Comparison of ENCODE assay signal across 29 cellular contexts in the genomic region with DNA sequence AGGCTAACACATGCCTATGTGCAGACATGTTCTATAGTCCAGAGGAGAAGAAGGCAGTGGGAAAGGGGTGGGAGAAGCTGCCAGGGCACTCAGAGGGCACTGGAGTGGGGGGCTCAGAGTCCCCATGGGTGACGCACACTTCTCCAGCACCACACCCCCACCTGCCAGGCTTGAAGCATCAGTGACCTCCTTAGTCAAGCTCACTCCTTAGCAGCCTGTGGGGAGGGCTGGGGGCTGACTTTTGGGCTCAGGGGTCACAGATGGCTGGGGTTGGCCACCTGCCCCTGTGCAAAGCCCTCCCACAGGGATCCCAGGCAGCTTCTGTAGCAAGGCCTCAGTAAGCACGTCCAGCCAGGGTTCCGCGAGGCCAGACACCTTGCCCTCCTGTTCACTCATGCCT.
"Had no signal": no experiment of that assay in that cellular context is flagged by ENCODE, and none has a peak within 500 bp of the region (broad histone marks: within the 10 kb centered on the region; RNA-seq: fewer than 3 reads in every experiment).

No MANE protein-coding gene starts in this region.

- H3K4me1 Mint-ChIP-seq: activated B cell treated with CpG ODN at 0.5 μM for 24 hours; activated CD8-positive, alpha-beta memory T cell treated with anti-CD3 and anti-CD28 coated beads, Interleukin-2, amount 10 ng/mL, durations not matched to agents 7 days and 5 days; activated naive CD4-positive, alpha-beta T cell treated with anti-CD3 and anti-CD28 coated beads, Interleukin-2, amount 50 U/mL, for 24 hours; activated naive CD8-positive, alpha-beta T cell treated with anti-CD3 and anti-CD28 coated beads, Interleukin-2, amount 10 ng/mL, durations not matched to agents 7 days and 5 days had no signal

- H3K4me1 ChIP-seq: ascending aorta, breast epithelium had no signal

- H3K27me3 Mint-ChIP-seq: activated CD4-positive, alpha-beta memory T cell treated with anti-CD3 and anti-CD28 coated beads for 36 hours; activated CD8-positive, alpha-beta memory T cell treated with anti-CD3 and anti-CD28 coated beads, Interleukin-2, amount 10 ng/mL, durations not matched to agents 7 days and 5 days; activated naive CD8-positive, alpha-beta T cell treated with anti-CD3 and anti-CD28 coated beads, Interleukin-2, amount 10 ng/mL, durations not matched to agents 7 days and 5 days had no signal

- H3K27me3 ChIP-seq: ascending aorta, breast epithelium had no signal

- H3K9me3 Mint-ChIP-seq: activated B cell treated with CpG ODN at 0.5 μM for 24 hours; activated CD4-positive, alpha-beta memory T cell treated with anti-CD3 and anti-CD28 coated beads for 36 hours; activated naive CD4-positive, alpha-beta T cell treated with anti-CD3 and anti-CD28 coated beads for 36 hours; activated naive CD4-positive, alpha-beta T cell treated with anti-CD3 and anti-CD28 coated beads, Interleukin-2, amount 50 U/mL, for 24 hours; activated naive CD8-positive, alpha-beta T cell treated with anti-CD3 and anti-CD28 coated beads, Interleukin-2, amount 10 ng/mL, durations not matched to agents 7 days and 5 days; activated T-helper 1 cell treated with anti-CD3 and anti-CD28 coated beads, Interleukin-12 subunit alpha, Interleukin-12 subunit beta, Interleukin-2, Interleukin-4 antibody, amounts not matched to agents 30 ng/mL and 10 ng/mL and 1 ng/mL, durations not matched to agents 14 hours and 24 hours and 36 hours; activated T-helper 2 cell treated with anti-CD3 and anti-CD28 coated beads, Interferon-gamma antibody, Interleukin-2, Interleukin-4, amounts not matched to agents 10 μg/mL and 5 μg/mL and 100 μg/mL, durations not matched to agents 14 hours and 24 hours and 36 hours; central memory CD8-positive, alpha-beta T cell; effector memory CD8-positive, alpha-beta T cell; T-helper 1 cell treated with Interleukin-12 subunit alpha and Interleukin-12 subunit beta and Interleukin-4 antibody, amounts not matched to agents 30 μg/mL and 1 μg/mL, for 36 hours had no signal

- H3K4me3 Mint-ChIP-seq: activated B cell treated with CpG ODN at 0.5 μM for 24 hours; activated CD4-positive, alpha-beta memory T cell treated with anti-CD3 and anti-CD28 coated beads for 36 hours; activated CD8-positive, alpha-beta memory T cell treated with anti-CD3 and anti-CD28 coated beads, Interleukin-2, amount 10 ng/mL, durations not matched to agents 7 days and 5 days; activated CD8-positive, alpha-beta T cell treated with anti-CD3 and anti-CD28 coated beads, Interleukin-2, amount 10 ng/mL, durations not matched to agents 7 days and 5 days; activated naive CD4-positive, alpha-beta T cell treated with anti-CD3 and anti-CD28 coated beads for 36 hours; activated naive CD4-positive, alpha-beta T cell treated with anti-CD3 and anti-CD28 coated beads, Interleukin-2, amount 50 U/mL, for 24 hours; activated naive CD8-positive, alpha-beta T cell treated with anti-CD3 and anti-CD28 coated beads, Interleukin-2, amount 10 ng/mL, durations not matched to agents 7 days and 5 days; activated T-helper 1 cell treated with anti-CD3 and anti-CD28 coated beads, Interleukin-12 subunit alpha, Interleukin-12 subunit beta, Interleukin-2, Interleukin-4 antibody, amounts not matched to agents 30 ng/mL and 10 ng/mL and 1 ng/mL, durations not matched to agents 14 hours and 24 hours and 36 hours; brain; central memory CD8-positive, alpha-beta T cell; effector memory CD8-positive, alpha-beta T cell; T-helper 1 cell treated with Interleukin-12 subunit alpha and Interleukin-12 subunit beta and Interleukin-4 antibody, amounts not matched to agents 30 μg/mL and 1 μg/mL, for 36 hours had no signal

- H3K27ac Mint-ChIP-seq: activated B cell treated with CpG ODN at 0.5 μM for 24 hours; activated CD4-positive, alpha-beta memory T cell treated with anti-CD3 and anti-CD28 coated beads for 36 hours; activated CD8-positive, alpha-beta memory T cell treated with anti-CD3 and anti-CD28 coated beads, Interleukin-2, amount 10 ng/mL, durations not matched to agents 7 days and 5 days; activated CD8-positive, alpha-beta T cell treated with anti-CD3 and anti-CD28 coated beads, Interleukin-2, amount 10 ng/mL, durations not matched to agents 7 days and 5 days; activated naive CD4-positive, alpha-beta T cell treated with anti-CD3 and anti-CD28 coated beads for 36 hours; activated naive CD4-positive, alpha-beta T cell treated with anti-CD3 and anti-CD28 coated beads, Interleukin-2, amount 50 U/mL, for 24 hours; activated naive CD8-positive, alpha-beta T cell treated with anti-CD3 and anti-CD28 coated beads, Interleukin-2, amount 10 ng/mL, durations not matched to agents 7 days and 5 days; activated T-helper 1 cell treated with anti-CD3 and anti-CD28 coated beads, Interleukin-12 subunit alpha, Interleukin-12 subunit beta, Interleukin-2, Interleukin-4 antibody, amounts not matched to agents 30 ng/mL and 10 ng/mL and 1 ng/mL, durations not matched to agents 14 hours and 24 hours and 36 hours; activated T-helper 2 cell treated with anti-CD3 and anti-CD28 coated beads, Interferon-gamma antibody, Interleukin-2, Interleukin-4, amounts not matched to agents 10 μg/mL and 5 μg/mL and 100 μg/mL, durations not matched to agents 14 hours and 24 hours and 36 hours; brain; effector memory CD8-positive, alpha-beta T cell; T-helper 1 cell treated with Interleukin-12 subunit alpha and Interleukin-12 subunit beta and Interleukin-4 antibody, amounts not matched to agents 30 μg/mL and 1 μg/mL, for 36 hours had no signal

- H3K27ac ChIP-seq: ascending aorta, WERI-Rb-1 had no signal

- DNase-seq: activated B cell treated with CpG ODN at 0.5 μM for 24 hours; activated CD4-positive, alpha-beta memory T cell treated with anti-CD3 and anti-CD28 coated beads for 36 hours; activated CD4-positive, alpha-beta T cell treated with anti-CD3 and anti-CD28 coated beads for 48 hours; activated CD8-positive, alpha-beta memory T cell treated with anti-CD3 and anti-CD28 coated beads, Interleukin-2, amount 10 ng/mL, durations not matched to agents 7 days and 5 days; activated CD8-positive, alpha-beta memory T cell treated with anti-CD3 and anti-CD28 coated beads, Interleukin-2, amount 50 U/mL, for 4 hours; activated CD8-positive, alpha-beta T cell treated with anti-CD3 and anti-CD28 coated beads, Interleukin-2, amount 10 ng/mL, durations not matched to agents 7 days and 5 days; activated effector memory CD4-positive, alpha-beta T cell treated with anti-CD3 and anti-CD28 coated beads, Interleukin-2, amount 50 U/mL, for 16 hours; activated naive CD4-positive, alpha-beta T cell treated with anti-CD3 and anti-CD28 coated beads for 36 hours; activated naive CD8-positive, alpha-beta T cell treated with anti-CD3 and anti-CD28 coated beads, Interleukin-2, amount 10 ng/mL, durations not matched to agents 7 days and 5 days; activated T-cell treated with anti-CD3 and anti-CD28 coated beads, Interleukin-2, amount 50 U/mL, for 1 hour; activated T-cell treated with anti-CD3 and anti-CD28 coated beads, Interleukin-2, amount 50 U/mL, for 48 hours; cortex of kidney; dermis blood vessel endothelial cell; effector CD4-positive, alpha-beta T cell; effector memory CD8-positive, alpha-beta T cell; erythroblast; foreskin fibroblast; head of caudate nucleus; hippocampal formation; T1000; WERI-Rb-1 had no signal

- H3K9me3 ChIP-seq: ascending aorta, breast epithelium had no signal

- H3K36me3 Mint-ChIP-seq: activated CD4-positive, alpha-beta memory T cell treated with anti-CD3 and anti-CD28 coated beads for 36 hours; activated CD8-positive, alpha-beta memory T cell treated with anti-CD3 and anti-CD28 coated beads, Interleukin-2, amount 10 ng/mL, durations not matched to agents 7 days and 5 days; activated naive CD4-positive, alpha-beta T cell treated with anti-CD3 and anti-CD28 coated beads, Interleukin-2, amount 50 U/mL, for 24 hours; activated naive CD8-positive, alpha-beta T cell treated with anti-CD3 and anti-CD28 coated beads, Interleukin-2, amount 10 ng/mL, durations not matched to agents 7 days and 5 days; brain had no signal

- H3K4me3 ChIP-seq: ascending aorta, breast epithelium had no signal

- H3K36me3 ChIP-seq: ascending aorta, breast epithelium, WERI-Rb-1 had no signal
